ENCODE assay signal across 10 cellular contexts in the genomic region with DNA sequence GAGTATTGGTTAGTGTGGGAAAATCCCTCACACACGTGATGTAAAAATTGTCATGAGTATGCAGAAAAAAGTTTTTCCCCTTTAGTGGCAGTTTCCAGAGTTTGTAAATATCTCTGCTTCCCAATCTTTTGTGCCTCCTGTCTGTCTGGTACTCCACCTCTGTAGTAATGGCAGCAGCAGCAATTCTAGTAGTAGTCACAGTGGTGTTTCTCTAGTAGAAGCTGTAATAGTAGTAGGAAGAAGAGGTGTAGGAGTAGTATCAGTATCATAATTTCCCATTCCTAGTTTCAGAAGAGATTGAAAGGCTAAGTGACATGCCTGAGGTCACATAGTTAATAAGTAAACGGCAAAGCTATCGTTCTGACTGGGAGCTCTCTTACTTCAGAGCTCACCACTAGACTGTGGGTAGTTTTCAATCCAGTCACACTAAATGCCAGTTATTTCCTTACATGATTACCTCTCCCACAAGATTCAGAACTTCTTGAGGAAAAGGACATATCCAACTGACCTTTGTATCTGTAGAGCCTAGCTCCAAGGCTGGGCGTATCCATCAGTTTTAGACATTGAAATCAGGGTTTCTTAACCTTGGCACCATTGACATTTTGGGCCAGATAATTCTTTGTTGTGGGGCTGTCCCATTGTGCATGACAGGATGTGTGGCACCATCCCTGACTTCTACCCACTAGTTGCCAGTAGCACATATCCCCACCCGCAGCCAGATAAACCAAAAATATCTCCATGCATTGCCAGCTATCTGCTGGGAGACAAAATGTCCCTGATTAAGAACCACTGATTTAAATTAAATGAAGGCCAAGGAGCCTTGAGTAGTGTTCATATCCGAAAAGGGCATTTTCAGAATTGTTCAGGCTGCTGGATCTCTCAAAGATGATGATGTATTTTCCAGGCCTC.
DNase-seq lines count a peak whose midpoint lies in the region; ATAC-seq, FAIRE-seq and TF ChIP-seq lines count a peak whose summit lies in the region.
"Had no signal": no experiment of that assay in that cellular context is flagged by ENCODE, and none has a peak within 500 bp of the region (broad histone marks: within the 10 kb centered on the region; RNA-seq: fewer than 3 reads in every experiment).

No MANE protein-coding gene starts in this region.

- no peak for TF ChIP-seq POLR2A in sigmoid colon (IDR thresholded peaks at IDR 0.05)

- no peaks in the 10 kb centered on the region for H3K4me1 ChIP-seq in CD8-positive, alpha-beta T cell (ENCODE audit: insufficient read depth, low read length)
- peaks cover 0 to 17% (median 14%) of the 10 kb centered on the region in 4 donors for H3K4me1 ChIP-seq in sigmoid colon

- WGBS in sigmoid colon, 2 donors, result 44 to 67% methylated on average over 6 of the region's 6 CpGs

- no peaks in the 10 kb centered on the region for H3K36me3 Mint-ChIP-seq in Calu3 (ENCODE audit: insufficient read depth, unreplicated experiment)
- no peaks in the 10 kb centered on the region for H3K36me3 Mint-ChIP-seq in CD8-positive, alpha-beta T cell
- H3K36me3 Mint-ChIP-seq: CD4-positive, alpha-beta memory T cell had no signal

- ATAC-seq in GM19397 (IDR thresholded peaks at IDR 0.05; ENCODE audit: unreplicated experiment), result peak; percentile 93
- peak; percentile 91 for ATAC-seq in HG03108 (IDR thresholded peaks at IDR 0.05; ENCODE audit: unreplicated experiment)
- no peak for ATAC-seq in CD8-positive, alpha-beta T cell

- H3K9me3 ChIP-seq in CD8-positive, alpha-beta T cell (ENCODE audit: low read length), result no peaks in the 10 kb centered on the region
- H3K9me3 ChIP-seq in sigmoid colon, result no peaks in the 10 kb centered on the region

- no peaks in the 10 kb centered on the region for H3K9me3 Mint-ChIP-seq in Calu3 (ENCODE audit: low read depth, unreplicated experiment)
- no peaks in the 10 kb centered on the region for H3K9me3 Mint-ChIP-seq in CD8-positive, alpha-beta T cell
- H3K9me3 Mint-ChIP-seq: CD4-positive, alpha-beta memory T cell had no signal

- peak overlapping the region; percentile 76 for H3K27ac Mint-ChIP-seq in Calu3 (ENCODE audit: unreplicated experiment)
- H3K27ac Mint-ChIP-seq in CD8-positive, alpha-beta T cell, result no peak overlapping the region
- H3K27ac Mint-ChIP-seq: CD4-positive, alpha-beta memory T cell had no signal

- no peak overlapping the region for H3K4me3 Mint-ChIP-seq in Calu3 (ENCODE audit: low read depth, unreplicated experiment)
- H3K4me3 Mint-ChIP-seq in CD8-positive, alpha-beta T cell, result no peak overlapping the region
- H3K4me3 Mint-ChIP-seq: CD4-positive, alpha-beta memory T cell had no signal

- peaks cover 36% of the 10 kb centered on the region for H3K4me1 Mint-ChIP-seq in Calu3 (ENCODE audit: low read depth, unreplicated experiment)
- H3K4me1 Mint-ChIP-seq in CD8-positive, alpha-beta T cell (ENCODE audit: low read depth), result no peaks in the 10 kb centered on the region

- H3K27me3 ChIP-seq in CD8-positive, alpha-beta T cell (ENCODE audit: insufficient read depth, low read length), result no peaks in the 10 kb centered on the region
- no peaks in the 10 kb centered on the region for H3K27me3 ChIP-seq in sigmoid colon

- BruUV-seq in Calu3 (replicated peaks; lab: Mats Ljungman, UMichigan), result no TSS peak

- intact Hi-C loops in Calu3 (cut with micrococcal nuclease; ENCODE audit: unreplicated experiment) (loop anchor here (5.0 kb wide), 2 partner anchors 135 to 265 kb away; a partner anchor contains a TSS), sigmoid colon (cut with DNase I) (no loop called here)
- intact Hi-C loops in CD8-positive, alpha-beta T cell (cut with DNase I, micrococcal nuclease), result no loop called here

- POLR2A ChIA-PET in CD8-positive, alpha-beta T cell (lab: Charles Lee), result no interaction called here

- no peak for FAIRE-seq in HTR-8/SVneo (lab: Jason Lieb, UNC)

- H3K27ac ChIP-seq in coronary artery (peak overlapping the region; percentile 47 to 74), sigmoid colon (no peak overlapping the region)
- H3K27ac ChIP-seq in CD8-positive, alpha-beta T cell (ENCODE audit: low read depth, low read length), result no peak overlapping the region

- no peaks in the 10 kb centered on the region for H3K36me3 ChIP-seq in CD8-positive, alpha-beta T cell (ENCODE audit: insufficient read depth, low read length)
- no peaks in the 10 kb centered on the region for H3K36me3 ChIP-seq in sigmoid colon

- DNase-seq in Calu3 (no peak), coronary artery (ENCODE audit: low spot score) (no peak), sigmoid colon (no peak), HTR-8/SVneo (ENCODE audit: insufficient read length, low spot score) (no peak), KG1 (lab: John Stamatoyannopoulos, UW) (no peak)
- no peak for DNase-seq in CD8-positive, alpha-beta T cell
- DNase-seq: CD4-positive, alpha-beta memory T cell; NCI-H1105 had no signal

- no peaks in the 10 kb centered on the region for H3K27me3 Mint-ChIP-seq in Calu3 (ENCODE audit: unreplicated experiment)
- no peaks in the 10 kb centered on the region for H3K27me3 Mint-ChIP-seq in CD8-positive, alpha-beta T cell (ENCODE audit: low read depth)

- TF ChIP-seq EP300 in sigmoid colon (IDR thresholded peaks at IDR 0.05), result no peak

- H3K4me3 ChIP-seq in coronary artery, result no peak overlapping the region
- no peak overlapping the region for H3K4me3 ChIP-seq in CD8-positive, alpha-beta T cell (ENCODE audit: low read depth, low read length)
- no peak overlapping the region for H3K4me3 ChIP-seq in sigmoid colon

- TF ChIP-seq CTCF in Calu3 (IDR thresholded peaks at IDR 0.05; ENCODE audit: unreplicated experiment), result no peak
- no peak for TF ChIP-seq CTCF in coronary artery (IDR thresholded peaks at IDR 0.05)
- no peak for TF ChIP-seq CTCF in CD8-positive, alpha-beta T cell (IDR thresholded peaks at IDR 0.05)
- TF ChIP-seq CTCF in sigmoid colon (IDR thresholded peaks at IDR 0.05), result no peak

- CTCF ChIA-PET in Calu3 (lab: Charles Lee), result interaction anchor here (1.0 to 1.1 kb wide), 2 partner anchors 10 to 66 kb away, joined by 3 to 4 read pairs; no protein-coding TSS in a partner anchor
- CTCF ChIA-PET in CD8-positive, alpha-beta T cell (lab: Charles Lee), result interaction anchor here (1.5 kb wide), 1 partner anchor 266 kb away, joined by 3 read pairs; no protein-coding TSS in a partner anchor

Comparison
In these comparisons a context has a peak if more than half of its experiments do, and no peak if none do; other contexts are left out.
1. H3K27ac ChIP-seq: peak in coronary artery (2 of 2); none in CD8-positive, alpha-beta T cell (single experiment) and sigmoid colon (0 of 4).